18 cellular contexts compared by ENCODE assay signal in the genomic region with DNA sequence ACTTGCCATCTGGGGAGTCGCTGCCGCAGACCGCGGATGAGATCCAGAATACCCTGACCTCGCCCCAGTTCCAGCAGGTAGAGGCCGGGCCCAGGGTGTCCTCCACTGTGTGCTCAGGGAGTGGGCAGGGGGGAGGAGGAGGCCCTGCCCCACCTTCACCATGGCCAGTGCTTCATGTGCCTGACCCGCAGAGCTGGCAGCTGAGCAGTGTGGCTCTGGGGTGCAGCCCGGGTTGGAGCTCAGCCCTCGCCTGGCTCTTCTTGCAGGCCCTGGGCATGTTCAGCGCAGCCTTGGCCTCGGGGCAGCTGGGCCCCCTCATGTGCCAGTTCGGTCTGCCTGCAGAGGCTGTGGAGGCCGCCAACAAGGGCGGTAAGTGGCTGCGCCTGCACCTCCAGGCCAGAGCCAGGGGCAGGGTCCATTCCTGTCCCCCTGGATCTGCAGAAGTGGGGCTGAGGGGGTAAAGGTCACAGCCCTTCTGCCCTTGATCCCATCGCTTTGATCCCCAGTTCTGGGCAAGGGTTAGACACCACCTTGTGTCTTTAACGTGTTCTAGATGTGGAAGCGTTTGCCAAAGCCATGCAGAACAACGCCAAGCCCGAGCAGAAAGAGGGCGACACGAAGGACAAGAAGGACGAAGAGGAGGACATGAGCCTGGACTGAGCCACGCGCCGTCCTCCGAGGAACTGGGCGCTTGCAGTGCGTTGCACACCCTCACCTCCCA. TPM values are rescaled to one million over a fixed set of nuclear protein-coding genes. Genes with fewer than 3 reads are reported as not detected.
DNase-seq lines count a peak whose midpoint lies in the region; ATAC-seq and TF ChIP-seq lines count a peak whose summit lies in the region.
"Had no signal": no experiment of that assay in that cellular context is flagged by ENCODE, and none has a peak within 500 bp of the region (broad histone marks: within the 10 kb centered on the region; RNA-seq: fewer than 3 reads in every experiment).

No MANE protein-coding gene starts in this region.

- H3K4me3 ChIP-seq in RWPE2 (ENCODE audit: severe bottlenecking), result no peak overlapping the region
- H3K4me3 ChIP-seq in esophagus (ENCODE audit: low read depth in 1 of 2, low read length in 2 of 2), result no peak overlapping the region
- no peak overlapping the region for H3K4me3 ChIP-seq in prostate gland
- H3K4me3 ChIP-seq: BLaER1 treated with 17β-estradiol and CSF1 and Interleukin-3, amounts not matched to agents 10 nM and 100 nM; vagina had no signal

- no peak for TF ChIP-seq POLR2A in prostate gland (IDR thresholded peaks at IDR 0.05)

- TF ChIP-seq CTCF in RWPE2 (IDR thresholded peaks at IDR 0.05; ENCODE audit: poor library complexity, severe bottlenecking) (no peak), prostate gland (IDR thresholded peaks at IDR 0.05) (no peak)

- H3K9me3 ChIP-seq in RWPE2 (ENCODE audit: severe bottlenecking), result no peaks in the 10 kb centered on the region
- H3K9me3 ChIP-seq in esophagus (ENCODE audit: control insufficient read depth in 2 of 2, insufficient read depth in 1 of 2, low read depth in 1 of 2, low read length in 1 of 2), result no peaks in the 10 kb centered on the region
- H3K9me3 ChIP-seq in prostate gland, result no peaks in the 10 kb centered on the region
- H3K9me3 ChIP-seq: BLaER1 treated with 17β-estradiol and CSF1 and Interleukin-3, amounts not matched to agents 10 nM and 100 nM; vagina had no signal

- intact Hi-C loops in Right ventricle myocardium inferior (cut with DNase I), result loop anchor here (5.0 to 10.0 kb wide), 2 partner anchors 39 to 487 kb away; a partner anchor contains a TSS
- intact Hi-C loops in left cardiac atrium (cut with DNase I), result loop anchor here in 1 of 2 donors (5.0 kb wide), 1 partner anchor 44 kb away; no protein-coding TSS in a partner anchor
- intact Hi-C loops in prostate gland (cut with DNase I), result loop anchor here (10.0 kb wide), 1 partner anchor 187 kb away; no protein-coding TSS in a partner anchor

- peak; percentile 15 for ATAC-seq in Right ventricle myocardium inferior
- ATAC-seq in left cardiac atrium, result no peak
- no peak for ATAC-seq in RWPE2 (ENCODE audit: low read depth)

- peak overlapping the region; percentile 80 for H3K27ac ChIP-seq in RWPE2 (ENCODE audit: poor library complexity, severe bottlenecking)
- H3K27ac ChIP-seq in esophagus (ENCODE audit: low read depth in 2 of 2, low read length in 1 of 2), result peak overlapping the region; percentile 17 to 70
- H3K27ac ChIP-seq in prostate gland, result peak overlapping the region in 1 of 2 donors; percentile 23
- H3K27ac ChIP-seq: BLaER1 treated with 17β-estradiol and CSF1 and Interleukin-3, amounts not matched to agents 10 nM and 100 nM; vagina had no signal

- DNase-seq in Right ventricle myocardium inferior (ENCODE audit: missing footprints) (peak; percentile 50), left cardiac atrium (no peak), RWPE2 (ENCODE audit: low spot score) (peak; percentile 90), prostate gland (ENCODE audit: low spot score) (peak; percentile 44), HK-2 (ENCODE audit: unreplicated experiment) (no peak), DMS 273 (lab: John Stamatoyannopoulos, UW; ENCODE audit: unreplicated experiment) (no peak)
- no peak for DNase-seq in activated T-cell treated with anti-CD3 and anti-CD28 coated beads, Interleukin-2, amount 50 U/mL, for 1 hour
- DNase-seq: activated CD4-positive, alpha-beta T cell treated with anti-CD3 and anti-CD28 coated beads, Interleukin-2, amount 10 ng/mL, durations not matched to agents 7 days and 5 days; activated CD8-positive, alpha-beta memory T cell treated with anti-CD3 and anti-CD28 coated beads, Interleukin-2, amount 50 U/mL, for 4 hours; activated effector memory CD4-positive, alpha-beta T cell treated with Interleukin-2 at 50 U/mL for 16 hours; KBM-7; NCI-H187 treated with DMSO at 0.1 percent for 48 hours; NCI-H446; stimulated activated CD4-positive, alpha-beta T cell treated with anti-CD3 and anti-CD28 coated beads, Interleukin-12 subunit alpha, Interleukin-12 subunit beta, amount 100 ng/mL, for 4 hours; stimulated activated CD8-positive, alpha-beta memory T cell treated with anti-CD3 and anti-CD28 coated beads, Interleukin-4, amount 100 ng/mL, for 48 hours had no signal

- H3K4me1 ChIP-seq in RWPE2 (ENCODE audit: insufficient read depth, poor library complexity, severe bottlenecking) (peaks cover 28% of the 10 kb centered on the region), esophagus (ENCODE audit: control insufficient read depth in 2 of 2, insufficient read depth in 2 of 2, low read length in 1 of 2) (peaks cover 9 to 35% of the 10 kb centered on the region in 2 donors), prostate gland (replicated peaks) (peaks cover 28% of the 10 kb centered on the region)

- WGBS in esophagus, 2 donors, result 55 to 64% methylated on average over 29 of the region's 29 CpGs
- WGBS in prostate gland, result 50% methylated on average over 28 of the region's 29 CpGs

- H3K36me3 ChIP-seq in RWPE2 (ENCODE audit: low read depth), result peaks cover 95% of the 10 kb centered on the region
- H3K36me3 ChIP-seq in esophagus (ENCODE audit: control insufficient read depth in 2 of 2, insufficient read depth in 2 of 2, low read length in 1 of 2), result peaks cover 11 to 80% of the 10 kb centered on the region in 2 donors
- peaks cover 0 to 34% of the 10 kb centered on the region in 2 donors for H3K36me3 ChIP-seq in prostate gland

- H3K27me3 ChIP-seq in RWPE2 (ENCODE audit: insufficient read depth, poor library complexity, severe bottlenecking) (no peaks in the 10 kb centered on the region), esophagus (ENCODE audit: control insufficient read depth in 1 of 2, insufficient read depth in 2 of 2, low read length in 2 of 2) (no peaks in the 10 kb centered on the region), prostate gland (replicated peaks; ENCODE audit: insufficient read depth) (no peaks in the 10 kb centered on the region)
- H3K27me3 ChIP-seq: BLaER1 treated with 17β-estradiol and CSF1 and Interleukin-3, amounts not matched to agents 10 nM and 100 nM; vagina had no signal

RNA-seq across cellular contexts. Expression of a gene that starts 5.5 kb away (rescaled TPM):
- total RNA-seq in Right ventricle myocardium inferior, result 73.9 TPM
- total RNA-seq in left cardiac atrium, result 10 to 100 TPM; 57.9 to 76.9 TPM
- 100 to 1,000 TPM in 1 of 2 donors, 10 to 100 TPM in 1; 84.9 to 117 TPM for polyA plus RNA-seq in esophagus
- total RNA-seq in prostate gland, result 100 to 1,000 TPM; 149 to 207 TPM

RNA-seq across cellular contexts. Expression of a gene that starts 58.9 kb away (rescaled TPM):
- total RNA-seq in Right ventricle myocardium inferior, result 89.3 TPM
- total RNA-seq in left cardiac atrium, result 100 to 1,000 TPM in 1 of 2 donors, 10 to 100 TPM in 1; 70.4 to 113 TPM
- polyA plus RNA-seq in esophagus, result 100 to 1,000 TPM in 1 of 2 donors, 10 to 100 TPM in 1; 79.9 to 329 TPM
- 100 to 1,000 TPM; 170 to 272 TPM for total RNA-seq in prostate gland

Comparison
In these comparisons a context has a peak if more than half of its experiments do, and no peak if none do; other contexts are left out.
1. DNase-seq: peak in Right ventricle myocardium inferior (single experiment), RWPE2 (single experiment) and prostate gland (single experiment); none in left cardiac atrium (single experiment), HK-2 (single experiment), activated T-cell treated with anti-CD3 and anti-CD28 coated beads, Interleukin-2, amount 50 U/mL, for 1 hour (single experiment) and DMS 273 (single experiment).